Comparison of ENCODE assay signal across 19 cellular contexts in genomic region chr9:126392662-126393383, GRCh38.
DNase-seq lines count a peak whose midpoint lies in the region; ATAC-seq and TF ChIP-seq lines count a peak whose summit lies in the region.
"Had no signal": no experiment of that assay in that cellular context is flagged by ENCODE, and none has a peak within 500 bp of the region (broad histone marks: within the 10 kb centered on the region; RNA-seq: fewer than 3 reads in every experiment).

No MANE protein-coding gene starts in this region.

- H3K14ac ChIP-seq in H9 (ENCODE audit: insufficient read depth, low read length): no peak overlapping the region

- H2BK15ac ChIP-seq in H9 (ENCODE audit: low read depth, low read length): no peak overlapping the region

- H3K4me3 Mint-ChIP-seq in H9: no peak overlapping the region
- H3K4me3 Mint-ChIP-seq: IgD-negative memory B cell; T-helper 2 cell treated with Interferon-gamma antibody and Interleukin-4, amounts not matched to agents 5 μg/mL and 100 μg/mL, for 36 hours had no signal

- H2BK5ac ChIP-seq in H9 (ENCODE audit: insufficient read length, low read length): no peak overlapping the region

- peaks cover 0 to 14% of the 10 kb centered on the region in 2 experiments; a peak in 2 of 4 replicates for H3K4me1 Mint-ChIP-seq in H9

- no peaks in the 10 kb centered on the region for H4K20me1 ChIP-seq in H9 (ENCODE audit: control insufficient read depth, insufficient read depth, insufficient read length)

- peaks cover 0 to 6% (median 0%) of the 10 kb centered on the region in 3 experiments; a peak in 2 of 7 replicates for H3K36me3 Mint-ChIP-seq in H9 (ENCODE audit: insufficient read depth in 1 of 3, low read depth in 3 of 3)

- H3K4me1 ChIP-seq in H9 (ENCODE audit: insufficient read depth, low read length): peaks cover 3% of the 10 kb centered on the region; the same call in 1 of the 2 replicates
- H3K4me1 ChIP-seq in spleen: peaks cover 12 to 81% (median 68%) of the 10 kb centered on the region in 6 donors
- H3K4me1 ChIP-seq: BE2C had no signal

- intact Hi-C loops in spleen (cut with DNase I; ENCODE audit: low total_unique reads): no loop called here

- H3K79me1 ChIP-seq in H9 (ENCODE audit: insufficient read depth, low read depth, low read length, poor library complexity, severe bottlenecking): no peaks in the 10 kb centered on the region

- H3K27me3 ChIP-seq in H9 (ENCODE audit: insufficient read depth, low read length) (no peaks in the 10 kb centered on the region), layer of hippocampus (ENCODE audit: control insufficient read depth, insufficient read depth, low read length) (no peaks in the 10 kb centered on the region), spleen (replicated peaks in 1 of 7) (no peaks in the 10 kb centered on the region)
- H3K27me3 ChIP-seq: BE2C, brain microvascular endothelial cell, Peyer's patch had no signal

- no peak overlapping the region for H3T11ph ChIP-seq in H9 (ENCODE audit: low read length)

- H3K79me2 ChIP-seq in H9 (ENCODE audit: insufficient read depth, low read length): no peaks in the 10 kb centered on the region

- no peak overlapping the region for H3K9ac ChIP-seq in H9 (ENCODE audit: extremely low read depth, insufficient read length, low read length)

- no peak overlapping the region for H2AFZ ChIP-seq in H9 (ENCODE audit: low read length)

- no peak overlapping the region for H3K4me2 ChIP-seq in H9 (ENCODE audit: insufficient read depth, insufficient read length, low read length)

- no peak overlapping the region for H4K5ac ChIP-seq in H9 (ENCODE audit: insufficient read length, low read depth, low read length)

- no peak overlapping the region for H4K91ac ChIP-seq in H9 (ENCODE audit: insufficient read length, low read depth, low read length)

- H2BK120ac ChIP-seq in H9 (ENCODE audit: low read depth, low read length, poor library complexity, severe bottlenecking): no peak overlapping the region

- H2BK12ac ChIP-seq in H9 (ENCODE audit: insufficient read length, low read depth, low read length): no peak overlapping the region

- H3K4me3 ChIP-seq in spleen: no peak overlapping the region
- H3K4me3 ChIP-seq: Peyer's patch had no signal

- WGBS in H9 (ENCODE audit: extremely low coverage, insufficient read length, low lambda C conversion rate): no CpG with 5 or more reads among the region's 9 CpGs
- WGBS in spleen, 5 donors: 67 to 89% (median 80%) methylated on average over 9 of the region's 9 CpGs

- no peak overlapping the region for H2BK20ac ChIP-seq in H9 (ENCODE audit: low read depth, low read length, poor library complexity, severe bottlenecking)

- no peak overlapping the region for H2AK5ac ChIP-seq in H9 (ENCODE audit: insufficient read length, low read length)

- H3K9me3 ChIP-seq in H9 (ENCODE audit: control insufficient read depth, low read depth, low read length) (no peaks in the 10 kb centered on the region), spleen (no peaks in the 10 kb centered on the region)
- H3K9me3 ChIP-seq: BE2C, Peyer's patch had no signal

- H3K4ac ChIP-seq in H9 (ENCODE audit: low read depth, low read length): no peak overlapping the region

- peak overlapping the region in 2 of 3 experiments; percentile 3 to 20; a peak in 2 of 7 replicates for H3K27ac Mint-ChIP-seq in H9
- H3K27ac Mint-ChIP-seq: IgD-negative memory B cell; T-helper 2 cell treated with Interferon-gamma antibody and Interleukin-4, amounts not matched to agents 5 μg/mL and 100 μg/mL, for 36 hours had no signal

- H3K18ac ChIP-seq in H9 (ENCODE audit: insufficient read length, low read depth, low read length): no peak overlapping the region

- H3K9me3 Mint-ChIP-seq in H9: no peaks in the 10 kb centered on the region
- H3K9me3 Mint-ChIP-seq: IgD-negative memory B cell; T-helper 2 cell treated with Interferon-gamma antibody and Interleukin-4, amounts not matched to agents 5 μg/mL and 100 μg/mL, for 36 hours had no signal

- ATAC-seq in HG03159 (IDR thresholded peaks at IDR 0.05; ENCODE audit: unreplicated experiment): no peak

- no peak overlapping the region for H4K8ac ChIP-seq in H9 (replicated peaks; ENCODE audit: insufficient read length, low read depth, low read length)

- no peaks in the 10 kb centered on the region for H3K23me2 ChIP-seq in H9 (ENCODE audit: insufficient read length, low read depth, low read length, poor library complexity, severe bottlenecking)

- H3K23ac ChIP-seq in H9 (ENCODE audit: insufficient read length, low read depth, low read length): no peak overlapping the region

- H3K36me3 ChIP-seq in spleen: peaks cover 0 to 63% (median 10%) of the 10 kb centered on the region in 6 donors
- H3K36me3 ChIP-seq: BE2C, brain microvascular endothelial cell had no signal

- H3K27ac ChIP-seq in H9 (ENCODE audit: insufficient read length, low read depth, low read length): no peak overlapping the region
- peak overlapping the region; percentile 80 for H3K27ac ChIP-seq in cingulate gyrus (ENCODE audit: low read depth, low read length)
- peak overlapping the region; percentile 71 for H3K27ac ChIP-seq in layer of hippocampus (ENCODE audit: low read depth, low read length)
- H3K27ac ChIP-seq in spleen: peak overlapping the region; percentile 27 to 89 (median 81)
- H3K27ac ChIP-seq: brain microvascular endothelial cell had no signal

- TF ChIP-seq CTCF in H9 (conservative IDR thresholded peaks at IDR 0.05) (no peak), spleen (IDR thresholded peaks at IDR 0.05 in 8 of 11, conservative IDR thresholded peaks at IDR 0.05 in 3 of 11) (peak in 3 of 11 experiments; percentile 19 to 25 (median 23))

- no peak overlapping the region for H3K56ac ChIP-seq in H9 (ENCODE audit: insufficient read length, low read depth, low read length)

- peak in 1 of 3 donors; percentile 23 for TF ChIP-seq POLR2A in spleen (IDR thresholded peaks at IDR 0.05)

- H3K27me3 Mint-ChIP-seq in H9 (ENCODE audit: low read depth): no peaks in the 10 kb centered on the region

- DNase-seq in H9: no peak
- no peak for DNase-seq in spleen
- no peak for DNase-seq in GDM1 (lab: John Stamatoyannopoulos, UW)
- DNase-seq in NCI-H1048 (lab: John Stamatoyannopoulos, UW): no peak
- DNase-seq in stimulated activated CD4-positive, alpha-beta T cell treated with anti-CD3 and anti-CD28 coated beads, Interleukin-2, amount 100 ng/mL, for 24 hours: no peak
- DNase-seq: activated CD4-positive, alpha-beta T cell treated with anti-CD3 and anti-CD28 coated beads, Interleukin-2, amount 50 U/mL, for 1 hour; brain microvascular endothelial cell; DND-41; hippocampal formation; NCI-H1436; NCI-H526; occipital lobe; Peyer's patch had no signal
